In genomic region chr7:88357295-88357694, GRCh38 we compare ENCODE assay signal across 10 cellular contexts. TPM values are rescaled to one million over a fixed set of nuclear protein-coding genes. Genes with fewer than 3 reads are reported as not detected.
DNase-seq lines count a peak whose midpoint lies in the region; ATAC-seq lines count a peak whose summit lies in the region.
"Had no signal": no experiment of that assay in that cellular context is flagged by ENCODE, and none has a peak within 500 bp of the region (broad histone marks: within the 10 kb centered on the region; RNA-seq: fewer than 3 reads in every experiment).

No MANE protein-coding gene starts in this region.

- peaks cover 3% of the 10 kb centered on the region for H3K4me1 Mint-ChIP-seq in activated CD4-positive, alpha-beta T cell treated with anti-CD3 and anti-CD28 coated beads for 36 hours

- H3K36me3 Mint-ChIP-seq in activated CD4-positive, alpha-beta T cell treated with anti-CD3 and anti-CD28 coated beads for 36 hours (ENCODE audit: low read depth): no peaks in the 10 kb centered on the region

- H3K23ac ChIP-seq in mesendoderm (ENCODE audit: low read length): no peak overlapping the region

- H3K4me3 ChIP-seq in mesendoderm (ENCODE audit: low read length): no peak overlapping the region
- H3K4me3 ChIP-seq: SJSA1 had no signal

- no peak overlapping the region for H3K4ac ChIP-seq in mesendoderm (ENCODE audit: low read depth, low read length)

- H2BK15ac ChIP-seq in mesendoderm (replicated peaks; ENCODE audit: low read depth): no peak overlapping the region

- no peak overlapping the region for H4K8ac ChIP-seq in mesendoderm (ENCODE audit: low read depth, low read length)

- no peak overlapping the region for H3K4me2 ChIP-seq in mesendoderm (ENCODE audit: low read length)

- no peak overlapping the region for H3K18ac ChIP-seq in mesendoderm (ENCODE audit: low read length)

- H4K5ac ChIP-seq in mesendoderm (ENCODE audit: low read length): no peak overlapping the region

- H3K9ac ChIP-seq in mesendoderm (ENCODE audit: low read length): no peak overlapping the region

- intact Hi-C loops in activated CD4-positive, alpha-beta T cell treated with anti-CD3 and anti-CD28 coated beads for 36 hours (cut with DNase I, micrococcal nuclease): loop anchor here in 1 of 2 experiments (5.0 kb wide), 1 partner anchor 115 kb away; no protein-coding TSS in a partner anchor

- no CpG with 5 or more reads among the region's 1 CpG for whole genome bisulfite sequencing in mesendoderm (ENCODE audit: extremely low coverage, insufficient coverage, low lambda C conversion rate)

- H3K56ac ChIP-seq in mesendoderm (ENCODE audit: low read length): no peak overlapping the region

- no peaks in the 10 kb centered on the region for H3K27me3 ChIP-seq in mesendoderm (ENCODE audit: insufficient read depth, low read length, poor library complexity)
- H3K27me3 ChIP-seq: SJSA1 had no signal

- H3K9me3 Mint-ChIP-seq in activated CD4-positive, alpha-beta T cell treated with anti-CD3 and anti-CD28 coated beads for 36 hours (ENCODE audit: low read depth): no peaks in the 10 kb centered on the region

- H2BK120ac ChIP-seq in mesendoderm (ENCODE audit: low read depth, low read length): no peak overlapping the region

- POLR2A ChIA-PET in activated CD4-positive, alpha-beta T cell treated with anti-CD3 and anti-CD28 coated beads for 36 hours (lab: Charles Lee): no interaction called here

- H3K27me3 Mint-ChIP-seq in activated CD4-positive, alpha-beta T cell treated with anti-CD3 and anti-CD28 coated beads for 36 hours: peaks cover 16% of the 10 kb centered on the region

- no peaks in the 10 kb centered on the region for H3K36me3 ChIP-seq in mesendoderm (ENCODE audit: control insufficient read depth, insufficient read depth, low read length)
- H3K36me3 ChIP-seq: SJSA1 had no signal

- H2BK5ac ChIP-seq in mesendoderm (ENCODE audit: low read length): no peak overlapping the region

- H3K79me2 ChIP-seq in mesendoderm (ENCODE audit: control insufficient read depth, insufficient read depth, low read length): no peaks in the 10 kb centered on the region

- no peaks in the 10 kb centered on the region for H3K79me1 ChIP-seq in mesendoderm (ENCODE audit: low read length)

- DNase-seq in Daoy (ENCODE audit: low read depth): peak; percentile 15
- DNase-seq in NCI-H69 (lab: John Stamatoyannopoulos, UW): peak; percentile 11
- peak; percentile 22 for DNase-seq in epithelial cell of prostate (ENCODE audit: low read depth, low spot score)
- peak; percentile 34 for DNase-seq in mesendoderm
- DNase-seq in activated CD4-positive, alpha-beta T cell treated with anti-CD3 and anti-CD28 coated beads for 36 hours: no peak
- DNase-seq in activated CD4-positive, alpha-beta T cell treated with anti-CD3 and anti-CD28 coated beads for 1 hour: no peak
- no peak for DNase-seq in NCI-H1436 treated with DMSO at 0.1 percent for 48 hours (lab: John Stamatoyannopoulos, UW)
- DNase-seq: IMR-90 had no signal

- CTCF ChIA-PET in activated CD4-positive, alpha-beta T cell treated with anti-CD3 and anti-CD28 coated beads for 36 hours (lab: Charles Lee): no interaction called here

- H3K4me3 Mint-ChIP-seq in activated CD4-positive, alpha-beta T cell treated with anti-CD3 and anti-CD28 coated beads for 36 hours: no peak overlapping the region

- no peak for ATAC-seq in activated CD4-positive, alpha-beta T cell treated with anti-CD3 and anti-CD28 coated beads for 36 hours
- ATAC-seq in GM18909 (IDR thresholded peaks at IDR 0.05; ENCODE audit: poor library complexity, unreplicated experiment): no peak

- no peak overlapping the region for H2AK5ac ChIP-seq in mesendoderm (ENCODE audit: low read length)

- H3K4me1 ChIP-seq in mesendoderm (ENCODE audit: control insufficient read depth, low read depth, low read length): no peaks in the 10 kb centered on the region
- H3K4me1 ChIP-seq: SJSA1 had no signal

- H3K27ac ChIP-seq in epithelial cell of prostate: no peak overlapping the region
- H3K27ac ChIP-seq in mesendoderm (ENCODE audit: low read depth, low read length): no peak overlapping the region
- H3K27ac ChIP-seq: SJSA1 had no signal

- no peak overlapping the region for H3K27ac Mint-ChIP-seq in activated CD4-positive, alpha-beta T cell treated with anti-CD3 and anti-CD28 coated beads for 36 hours

RNA-seq across cellular contexts. Expression of gene STEAP4, which starts 50.6 kb away (rescaled TPM):
- total RNA-seq in Daoy (2014; rRNA removed; shearing (Covaris generic)): not detected in 2 replicates
- not detected for polyA plus RNA-seq in mesendoderm (2013, experiment 1 of 2)
- polyA plus RNA-seq in mesendoderm (2013, experiment 2 of 2): not detected
- total RNA-seq in activated CD4-positive, alpha-beta T cell treated with anti-CD3 and anti-CD28 coated beads for 36 hours: not detected
- total RNA-seq: IMR-90, SJSA1 had no signal
- polyA plus RNA-seq: IMR-90 had no signal

Comparison
In these comparisons a context has a peak if more than half of its experiments do, and no peak if none do; other contexts are left out.
1. DNase-seq: peak in Daoy (single experiment), NCI-H69 (single experiment), epithelial cell of prostate (single experiment) and mesendoderm (single experiment); none in activated CD4-positive, alpha-beta T cell treated with anti-CD3 and anti-CD28 coated beads for 36 hours (single experiment), activated CD4-positive, alpha-beta T cell treated with anti-CD3 and anti-CD28 coated beads for 1 hour (single experiment) and NCI-H1436 treated with DMSO at 0.1 percent for 48 hours (single experiment).